ENCODE assay signal across 31 cellular contexts in the genomic region with DNA sequence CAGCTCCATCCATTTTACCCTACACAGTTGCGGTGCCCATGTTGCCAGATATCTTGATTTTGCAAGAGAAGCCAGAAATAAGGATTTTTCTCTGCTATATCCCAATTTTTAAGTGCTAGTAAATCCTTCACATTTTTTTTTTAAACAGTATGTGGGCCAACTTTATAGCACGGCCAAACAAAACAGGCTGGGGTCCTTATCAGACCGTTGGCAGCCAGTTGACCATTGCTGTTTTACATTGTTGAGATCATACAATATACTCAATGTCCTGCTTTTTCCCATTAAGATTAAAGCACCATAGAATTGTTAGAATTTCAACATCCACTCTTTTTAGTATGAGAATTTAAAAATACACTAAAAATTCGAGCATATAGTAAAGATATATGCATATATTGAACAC.
A peak's percentile ranks its signal among the peaks of the same experiment; 100 is the strongest.
DNase-seq lines count a peak whose midpoint lies in the region; ATAC-seq and TF ChIP-seq lines count a peak whose summit lies in the region.
"Had no signal": no experiment of that assay in that cellular context is flagged by ENCODE, and none has a peak within 500 bp of the region (broad histone marks: within the 10 kb centered on the region; RNA-seq: fewer than 3 reads in every experiment).

No MANE protein-coding gene starts in this region.

- intact Hi-C loops in left cardiac atrium (cut with DNase I): no loop called here
- intact Hi-C loops in Right ventricle myocardium inferior (cut with DNase I): no loop called here

- ATAC-seq in left cardiac atrium (no peak), Right ventricle myocardium inferior (no peak), HG02981 (IDR thresholded peaks at IDR 0.05; ENCODE audit: unreplicated experiment) (no peak), GM21528 (IDR thresholded peaks at IDR 0.05; ENCODE audit: low FRiP score, unreplicated experiment) (no peak), GM21423 (IDR thresholded peaks at IDR 0.05; ENCODE audit: unreplicated experiment) (no peak)
- ATAC-seq: A549; CD8-positive, alpha-beta T cell had no signal

- DNase-seq in left cardiac atrium (peak; percentile 16), Right ventricle myocardium inferior (ENCODE audit: missing footprints) (no peak), astrocyte of the hippocampus (ENCODE audit: low read depth, low spot score) (peak; percentile 20), fibroblast of pulmonary artery (ENCODE audit: low read depth) (peak; percentile 76), fibroblast of the aortic adventitia (ENCODE audit: low read depth) (peak; percentile 94)
- DNase-seq: 8988T; ACHN; AML-193; BE2C; C1 segment of cervical spinal cord; Caco-2; Calu3; CD4-positive, alpha-beta memory T cell; CD4-positive, alpha-beta T cell; CD4-positive, CD25-positive, alpha-beta regulatory T cell; CD8-positive, alpha-beta memory T cell; CD8-positive, alpha-beta T cell; COR-L47; DMS 273 treated with DMSO at 0.1 percent for 48 hours; DMS153; DMS53; DMS79; DMS79 treated with DMSO at 0.1 percent for 48 hours; DND-41; EL had no signal

- TF ChIP-seq CTCF in fibroblast of pulmonary artery (IDR thresholded peaks at IDR 0.05; ENCODE audit: low read length, missing control alignments) (no peak), fibroblast of the aortic adventitia (IDR thresholded peaks at IDR 0.05; ENCODE audit: insufficient read depth, low read length) (no peak)

- H3K4me3 ChIP-seq in fibroblast of pulmonary artery (replicated peaks; ENCODE audit: low read depth, low read length) (no peak overlapping the region), fibroblast of the aortic adventitia (ENCODE audit: low read depth, low read length) (no peak overlapping the region)
- H3K4me3 ChIP-seq: A549; BLaER1; BLaER1 treated with 17β-estradiol and CSF1 and Interleukin-3, amounts not matched to agents 10 nM and 100 nM had no signal
